ENCODE assay signal across 30 cellular contexts in the genomic region with DNA sequence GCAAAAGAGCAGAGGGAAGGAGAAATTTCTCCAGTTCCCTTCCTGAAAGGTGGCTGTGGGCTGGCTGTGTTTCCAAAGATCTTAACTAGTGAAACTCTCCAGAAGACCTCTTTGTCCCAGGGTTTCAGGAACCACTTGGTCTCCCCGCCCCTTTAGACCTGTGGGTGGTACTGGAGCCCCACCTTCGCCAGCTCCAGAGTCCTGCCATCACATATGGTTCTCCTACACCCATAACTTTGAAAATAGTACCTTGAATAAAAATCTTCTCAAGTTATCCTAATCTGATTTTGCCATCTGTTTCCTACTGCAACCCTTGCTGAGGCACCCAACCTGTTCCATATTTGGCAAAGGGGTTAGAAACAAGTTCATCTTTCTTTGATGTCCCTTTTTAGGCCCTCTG.
"Had no signal": no experiment of that assay in that cellular context is flagged by ENCODE, and none has a peak within 500 bp of the region (broad histone marks: within the 10 kb centered on the region; RNA-seq: fewer than 3 reads in every experiment).

No MANE protein-coding gene starts in this region.

- H3K36me3 ChIP-seq: ascending aorta, cardiac muscle cell had no signal

- H3K27me3 ChIP-seq: ascending aorta, cardiac muscle cell had no signal

- DNase-seq: activated CD4-positive, alpha-beta memory T cell treated with anti-CD3 and anti-CD28 coated beads, Interleukin-2, amount 10 ng/mL, durations not matched to agents 7 days and 5 days; activated CD4-positive, alpha-beta T cell treated with anti-CD3 and anti-CD28 coated beads for 1 hour; activated CD4-positive, alpha-beta T cell treated with anti-CD3 and anti-CD28 coated beads for 36 hours; activated CD4-positive, alpha-beta T cell treated with anti-CD3 and anti-CD28 coated beads for 48 hours; activated CD4-positive, alpha-beta T cell treated with anti-CD3 and anti-CD28 coated beads, Interleukin-2, amount 10 ng/mL, durations not matched to agents 7 days and 5 days; activated CD4-positive, alpha-beta T cell treated with anti-CD3 and anti-CD28 coated beads, Interleukin-2, amount 50 U/mL, for 48 hours; activated CD4-positive, CD25-positive, alpha-beta regulatory T cell; activated CD8-positive, alpha-beta memory T cell treated with anti-CD3 and anti-CD28 coated beads for 24 hours; activated CD8-positive, alpha-beta memory T cell treated with anti-CD3 and anti-CD28 coated beads, Interleukin-2, amount 10 ng/mL, durations not matched to agents 7 days and 5 days; activated CD8-positive, alpha-beta memory T cell treated with anti-CD3 and anti-CD28 coated beads, Interleukin-2, amount 50 U/mL, for 48 hours; activated CD8-positive, alpha-beta T cell treated with anti-CD3 and anti-CD28 coated beads, Interleukin-2, amount 10 ng/mL, durations not matched to agents 7 days and 5 days; activated effector memory CD4-positive, alpha-beta T cell treated with Interleukin-2 at 50 U/mL for 16 hours; activated gamma-delta T cell; activated naive CD4-positive, alpha-beta T cell treated with anti-CD3 and anti-CD28 coated beads, Interleukin-2, amount 10 ng/mL, durations not matched to agents 7 days and 5 days; activated naive CD4-positive, alpha-beta T cell treated with Interleukin-2 at 50 U/mL for 16 hours; activated naive CD8-positive, alpha-beta T cell treated with anti-CD3 and anti-CD28 coated beads, Interleukin-2, amount 10 ng/mL, durations not matched to agents 7 days and 5 days; activated naive CD8-positive, alpha-beta T cell treated with anti-CD3 and anti-CD28 coated beads, Interleukin-2, amount 50 U/mL, for 24 hours; activated T-cell treated with anti-CD3 and anti-CD28 coated beads, Interleukin-2, amount 50 U/mL, for 24 hours; activated T-cell treated with anti-CD3 and anti-CD28 coated beads, Interleukin-2, amount 50 U/mL, for 48 hours; amygdala; anterior cingulate cortex; caudate nucleus; cerebellar nuclear complex; T-helper 2 cell; T-helper 9 cell had no signal

- ATAC-seq: activated CD4-positive, alpha-beta T cell treated with anti-CD3 and anti-CD28 coated beads for 36 hours; activated CD4-positive, CD25-positive, alpha-beta regulatory T cell treated with anti-CD3 and anti-CD28 coated beads, Interleukin-2, amount 50 U/mL, for 24 hours; activated CD8-positive, alpha-beta memory T cell treated with anti-CD3 and anti-CD28 coated beads, Interleukin-2, amount 10 ng/mL, durations not matched to agents 7 days and 5 days; activated CD8-positive, alpha-beta T cell treated with anti-CD3 and anti-CD28 coated beads, Interleukin-2, amount 10 ng/mL, durations not matched to agents 7 days and 5 days; activated naive CD8-positive, alpha-beta T cell treated with anti-CD3 and anti-CD28 coated beads, Interleukin-2, amount 50 U/mL, for 24 hours; WTC11 had no signal

- H3K4me3 ChIP-seq: ascending aorta, cardiac muscle cell had no signal

- H3K27ac ChIP-seq: ascending aorta, cardiac muscle cell, VCaP had no signal

- H3K9me3 ChIP-seq: ascending aorta had no signal
